2 cellular contexts compared by ENCODE assay signal in genomic region chr2:46064396-46064795, GRCh38.
TF ChIP-seq lines count a peak whose summit lies in the region.

No MANE protein-coding gene starts in this region.

TF ChIP-seq in SK-N-SH, 30 proteins besides CTCF, POLR2A, EP300 and RAD21:
- TF ChIP-seq GATA2 (CRISPR knock-in tag; IDR thresholded peaks at IDR 0.05) (peak; percentile 28; the same call in 1 of the 2 replicates), USF2 (IDR thresholded peaks at IDR 0.05; ENCODE audit: borderline replicate concordance, low read depth, low read length) (no peak)

TF ChIP-seq in SK-N-SH treated with all-trans-retinoic acid at 6 μM for 48 hours, 23 proteins besides CTCF, POLR2A, EP300 and RAD21:
- TF ChIP-seq ZFP30 (CRISPR knock-in tag; IDR thresholded peaks at IDR 0.05) (no peak), TCF4 (CRISPR knock-in tag; IDR thresholded peaks at IDR 0.05; ENCODE audit: borderline replicate concordance) (no peak)
